12 cellular contexts compared by ENCODE assay signal in genomic region chr5:82422751-82423181, GRCh38.
A peak's percentile ranks its signal among the peaks of the same experiment; 100 is the strongest.
DNase-seq lines count a peak whose midpoint lies in the region; ATAC-seq and TF ChIP-seq lines count a peak whose summit lies in the region.
"Had no signal": no experiment of that assay in that cellular context is flagged by ENCODE, and none has a peak within 500 bp of the region (broad histone marks: within the 10 kb centered on the region; RNA-seq: fewer than 3 reads in every experiment).

No MANE protein-coding gene starts in this region.

- no peaks in the 10 kb centered on the region for H3K9me3 Mint-ChIP-seq in mesothelial cell of epicardium
- H3K9me3 Mint-ChIP-seq: stimulated activated naive CD8-positive, alpha-beta T cell treated with anti-CD3 and anti-CD28 coated beads, Interleukin-15, Interleukin-2, amounts not matched to agents 100 ng/mL and 50 ng/mL, for 24 hours had no signal

- no peak overlapping the region for H3K4me3 ChIP-seq in esophagus muscularis mucosa
- H3K4me3 ChIP-seq in upper lobe of right lung = no peak overlapping the region
- H3K4me3 ChIP-seq: breast epithelium, neural progenitor cell had no signal

- TF ChIP-seq CTCF in esophagus muscularis mucosa (IDR thresholded peaks at IDR 0.05) = no peak
- TF ChIP-seq CTCF in mesothelial cell of epicardium (IDR thresholded peaks at IDR 0.05; ENCODE audit: unreplicated experiment) = no peak
- TF ChIP-seq CTCF in upper lobe of right lung (IDR thresholded peaks at IDR 0.05) = no peak

- H3K27ac ChIP-seq in esophagus muscularis mucosa (replicated peaks in 1 of 4) (peak overlapping the region; percentile 13 to 53 (median 30)), upper lobe of right lung (peak overlapping the region; percentile 71)
- H3K27ac ChIP-seq: neural progenitor cell had no signal

- H3K4me1 ChIP-seq in esophagus muscularis mucosa (peaks cover 0 to 27% (median 12%) of the 10 kb centered on the region in 4 donors), upper lobe of right lung (peaks cover 10% of the 10 kb centered on the region)
- H3K4me1 ChIP-seq: breast epithelium, neural progenitor cell had no signal

- H3K27ac Mint-ChIP-seq in mesothelial cell of epicardium = peak overlapping the region; percentile 15
- H3K27ac Mint-ChIP-seq: neural progenitor cell; stimulated activated naive CD8-positive, alpha-beta T cell treated with anti-CD3 and anti-CD28 coated beads, Interleukin-15, Interleukin-2, amounts not matched to agents 100 ng/mL and 50 ng/mL, for 24 hours had no signal

- H3K36me3 ChIP-seq in esophagus muscularis mucosa = no peaks in the 10 kb centered on the region
- no peaks in the 10 kb centered on the region for H3K36me3 ChIP-seq in upper lobe of right lung
- H3K36me3 ChIP-seq: breast epithelium, neural progenitor cell had no signal

- H3K4me1 Mint-ChIP-seq in mesothelial cell of epicardium = peaks cover 37% of the 10 kb centered on the region
- H3K4me1 Mint-ChIP-seq: neural progenitor cell had no signal

- H3K9me3 ChIP-seq in esophagus muscularis mucosa (no peaks in the 10 kb centered on the region), upper lobe of right lung (no peaks in the 10 kb centered on the region)
- H3K9me3 ChIP-seq: breast epithelium had no signal

- H3K27me3 Mint-ChIP-seq in mesothelial cell of epicardium (ENCODE audit: low read depth) = no peaks in the 10 kb centered on the region
- H3K27me3 Mint-ChIP-seq: stimulated activated naive CD8-positive, alpha-beta T cell treated with anti-CD3 and anti-CD28 coated beads, Interleukin-15, Interleukin-2, amounts not matched to agents 100 ng/mL and 50 ng/mL, for 24 hours had no signal

- DNase-seq in Right ventricle myocardium inferior (ENCODE audit: missing footprints) (no peak), cardiac septum (ENCODE audit: low spot score) (no peak), esophagus muscularis mucosa (ENCODE audit: extremely low spot score) (peak; percentile 89), mesothelial cell of epicardium (ENCODE audit: low spot score in 2 of 2, unreplicated experiment in 2 of 2) (no peak), upper lobe of right lung (no peak), NCI-H748 (lab: John Stamatoyannopoulos, UW; ENCODE audit: unreplicated experiment) (no peak)
- no peak for DNase-seq in stimulated activated naive CD4-positive, alpha-beta T cell treated with Interleukin-2 at 50 U/mL for 16 hours (lab: John Stamatoyannopoulos, UW)
- DNase-seq: stimulated activated CD4-positive, alpha-beta T cell treated with anti-CD3 and anti-CD28 coated beads, Interleukin-2, amount 100 ng/mL, for 48 hours had no signal

- H3K36me3 Mint-ChIP-seq in mesothelial cell of epicardium = no peaks in the 10 kb centered on the region
- H3K36me3 Mint-ChIP-seq: neural progenitor cell had no signal

- H3K4me3 Mint-ChIP-seq in mesothelial cell of epicardium = no peak overlapping the region
- H3K4me3 Mint-ChIP-seq: neural progenitor cell; stimulated activated naive CD8-positive, alpha-beta T cell treated with anti-CD3 and anti-CD28 coated beads, Interleukin-15, Interleukin-2, amounts not matched to agents 100 ng/mL and 50 ng/mL, for 24 hours had no signal

- no peak for TF ChIP-seq POLR2A in esophagus muscularis mucosa (IDR thresholded peaks at IDR 0.05; ENCODE audit: low read depth)

- peak; percentile 62 for ATAC-seq in Right ventricle myocardium inferior
- ATAC-seq in upper lobe of right lung = peak; percentile 81
- ATAC-seq in HG02938 (IDR thresholded peaks at IDR 0.05; ENCODE audit: unreplicated experiment) = no peak

- peak; percentile 45 for TF ChIP-seq EP300 in esophagus muscularis mucosa (IDR thresholded peaks at IDR 0.05)

- 71% methylated on average over 6 of the region's 6 CpGs for WGBS in esophagus muscularis mucosa

- intact Hi-C loops in Right ventricle myocardium inferior (cut with DNase I) = no loop called here
- intact Hi-C loops in cardiac septum (cut with DNase I) = no loop called here
- intact Hi-C loops in esophagus muscularis mucosa (cut with DNase I) = no loop called here
- intact Hi-C loops in upper lobe of right lung (cut with DNase I) = no loop called here

- H3K27me3 ChIP-seq in esophagus muscularis mucosa (no peaks in the 10 kb centered on the region), upper lobe of right lung (no peaks in the 10 kb centered on the region)
- H3K27me3 ChIP-seq: breast epithelium, neural progenitor cell had no signal
